ENCODE assay signal across 1 cellular context in the genomic region with DNA sequence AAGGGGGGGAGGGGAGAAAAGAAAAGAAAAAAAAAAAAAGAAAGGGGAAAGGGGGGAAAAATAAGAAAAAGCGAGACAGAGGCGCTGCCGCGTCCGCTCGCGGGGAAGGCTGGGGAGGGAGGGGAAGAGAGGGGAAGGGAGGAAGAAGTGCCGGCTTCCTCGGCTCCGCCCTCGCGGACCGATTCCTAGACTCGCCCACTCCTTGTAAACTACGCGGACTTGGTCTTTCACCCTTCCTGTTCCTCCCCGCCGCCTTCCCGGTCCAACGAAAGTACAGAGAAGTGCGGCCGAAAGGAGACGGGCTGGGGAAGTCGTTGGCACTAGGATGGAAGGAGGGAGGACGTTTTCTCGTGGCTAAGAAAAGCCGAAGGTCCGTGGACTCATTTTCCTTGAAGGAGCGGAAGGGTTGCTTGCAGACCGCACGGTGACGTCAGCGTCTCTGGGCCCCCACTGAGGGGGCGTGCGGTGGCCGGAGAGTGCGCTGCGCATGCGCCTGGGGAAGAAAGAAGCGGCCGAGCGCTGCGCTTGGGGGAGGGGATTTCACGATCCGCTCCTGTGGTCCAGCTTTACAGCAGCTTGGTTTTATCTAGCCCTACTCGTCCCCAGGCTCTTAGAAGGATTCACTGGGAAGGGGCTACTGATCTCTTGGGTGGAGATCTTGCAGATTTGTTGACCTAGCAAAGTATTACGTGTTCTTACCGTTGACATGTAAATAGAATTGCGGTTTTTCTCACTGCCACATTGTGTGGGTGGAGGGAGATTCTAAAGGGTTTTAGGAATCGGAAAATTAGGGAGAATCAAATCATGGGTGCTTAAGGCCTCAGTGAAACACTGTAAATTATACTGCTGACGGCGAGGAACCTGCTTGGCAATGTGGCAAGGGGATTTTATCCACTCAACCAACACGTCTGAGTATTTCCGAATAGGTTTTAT.
TF ChIP-seq lines count a peak whose summit lies in the region.

A gene with protein sequence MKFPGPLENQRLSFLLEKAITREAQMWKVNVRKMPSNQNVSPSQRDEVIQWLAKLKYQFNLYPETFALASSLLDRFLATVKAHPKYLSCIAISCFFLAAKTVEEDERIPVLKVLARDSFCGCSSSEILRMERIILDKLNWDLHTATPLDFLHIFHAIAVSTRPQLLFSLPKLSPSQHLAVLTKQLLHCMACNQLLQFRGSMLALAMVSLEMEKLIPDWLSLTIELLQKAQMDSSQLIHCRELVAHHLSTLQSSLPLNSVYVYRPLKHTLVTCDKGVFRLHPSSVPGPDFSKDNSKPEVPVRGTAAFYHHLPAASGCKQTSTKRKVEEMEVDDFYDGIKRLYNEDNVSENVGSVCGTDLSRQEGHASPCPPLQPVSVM (minus strand): TSS at position 121 of the 933 bp plus-strand sequence. CDS start 9,627 bp downstream, outside the sequence.

TF ChIP-seq in HepG2, 621 proteins besides CTCF, POLR2A, EP300 and RAD21 (continued from another document and continues in another):
- TF ChIP-seq, protein P1, sequence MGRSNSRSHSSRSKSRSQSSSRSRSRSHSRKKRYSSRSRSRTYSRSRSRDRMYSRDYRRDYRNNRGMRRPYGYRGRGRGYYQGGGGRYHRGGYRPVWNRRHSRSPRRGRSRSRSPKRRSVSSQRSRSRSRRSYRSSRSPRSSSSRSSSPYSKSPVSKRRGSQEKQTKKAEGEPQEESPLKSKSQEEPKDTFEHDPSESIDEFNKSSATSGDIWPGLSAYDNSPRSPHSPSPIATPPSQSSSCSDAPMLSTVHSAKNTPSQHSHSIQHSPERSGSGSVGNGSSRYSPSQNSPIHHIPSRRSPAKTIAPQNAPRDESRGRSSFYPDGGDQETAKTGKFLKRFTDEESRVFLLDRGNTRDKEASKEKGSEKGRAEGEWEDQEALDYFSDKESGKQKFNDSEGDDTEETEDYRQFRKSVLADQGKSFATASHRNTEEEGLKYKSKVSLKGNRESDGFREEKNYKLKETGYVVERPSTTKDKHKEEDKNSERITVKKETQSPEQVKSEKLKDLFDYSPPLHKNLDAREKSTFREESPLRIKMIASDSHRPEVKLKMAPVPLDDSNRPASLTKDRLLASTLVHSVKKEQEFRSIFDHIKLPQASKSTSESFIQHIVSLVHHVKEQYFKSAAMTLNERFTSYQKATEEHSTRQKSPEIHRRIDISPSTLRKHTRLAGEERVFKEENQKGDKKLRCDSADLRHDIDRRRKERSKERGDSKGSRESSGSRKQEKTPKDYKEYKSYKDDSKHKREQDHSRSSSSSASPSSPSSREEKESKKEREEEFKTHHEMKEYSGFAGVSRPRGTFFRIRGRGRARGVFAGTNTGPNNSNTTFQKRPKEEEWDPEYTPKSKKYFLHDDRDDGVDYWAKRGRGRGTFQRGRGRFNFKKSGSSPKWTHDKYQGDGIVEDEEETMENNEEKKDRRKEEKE (IDR thresholded peaks at IDR 0.05), result no peak
- no peak; the same call in none of the 2 replicates for TF ChIP-seq ELF3 (CRISPR knock-in tag; IDR thresholded peaks at IDR 0.05)
- no peak for TF ChIP-seq HNRNPK (IDR thresholded peaks at IDR 0.05; ENCODE audit: low read depth, low read length, poor library complexity, severe bottlenecking)
- no peak; the same call in 1 of the 2 replicates for TF ChIP-seq ZNF121 (CRISPR knock-in tag; IDR thresholded peaks at IDR 0.05)
- 0 out of 2 replicates have a peak, but pooled peaks have one; percentile 17 for TF ChIP-seq XBP1 (CRISPR knock-in tag; IDR thresholded peaks at IDR 0.05)
- no peak for TF ChIP-seq ZNF224 (CRISPR knock-in tag; IDR thresholded peaks at IDR 0.05)
- 0 out of 2 replicates have a peak, but pooled peaks have one; percentile 68 for TF ChIP-seq ZNF20 (CRISPR knock-in tag; IDR thresholded peaks at IDR 0.05)
- TF ChIP-seq FOSL1 (CRISPR knock-in tag; IDR thresholded peaks at IDR 0.05; ENCODE audit: borderline replicate concordance), result no peak
- TF ChIP-seq, protein P2, sequence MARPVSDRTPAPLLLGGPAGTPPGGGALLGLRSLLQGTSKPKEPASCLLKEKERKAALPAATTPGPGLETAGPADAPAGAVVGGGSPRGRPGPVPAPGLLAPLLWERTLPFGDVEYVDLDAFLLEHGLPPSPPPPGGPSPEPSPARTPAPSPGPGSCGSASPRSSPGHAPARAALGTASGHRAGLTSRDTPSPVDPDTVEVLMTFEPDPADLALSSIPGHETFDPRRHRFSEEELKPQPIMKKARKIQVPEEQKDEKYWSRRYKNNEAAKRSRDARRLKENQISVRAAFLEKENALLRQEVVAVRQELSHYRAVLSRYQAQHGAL (CRISPR knock-in tag; IDR thresholded peaks at IDR 0.05; ENCODE audit: not compliant biosample characterization), result no peak
- TF ChIP-seq, protein P3, sequence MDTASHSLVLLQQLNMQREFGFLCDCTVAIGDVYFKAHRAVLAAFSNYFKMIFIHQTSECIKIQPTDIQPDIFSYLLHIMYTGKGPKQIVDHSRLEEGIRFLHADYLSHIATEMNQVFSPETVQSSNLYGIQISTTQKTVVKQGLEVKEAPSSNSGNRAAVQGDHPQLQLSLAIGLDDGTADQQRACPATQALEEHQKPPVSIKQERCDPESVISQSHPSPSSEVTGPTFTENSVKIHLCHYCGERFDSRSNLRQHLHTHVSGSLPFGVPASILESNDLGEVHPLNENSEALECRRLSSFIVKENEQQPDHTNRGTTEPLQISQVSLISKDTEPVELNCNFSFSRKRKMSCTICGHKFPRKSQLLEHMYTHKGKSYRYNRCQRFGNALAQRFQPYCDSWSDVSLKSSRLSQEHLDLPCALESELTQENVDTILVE (CRISPR knock-in tag; IDR thresholded peaks at IDR 0.05), result peak; percentile 59
- TF ChIP-seq, protein P4, sequence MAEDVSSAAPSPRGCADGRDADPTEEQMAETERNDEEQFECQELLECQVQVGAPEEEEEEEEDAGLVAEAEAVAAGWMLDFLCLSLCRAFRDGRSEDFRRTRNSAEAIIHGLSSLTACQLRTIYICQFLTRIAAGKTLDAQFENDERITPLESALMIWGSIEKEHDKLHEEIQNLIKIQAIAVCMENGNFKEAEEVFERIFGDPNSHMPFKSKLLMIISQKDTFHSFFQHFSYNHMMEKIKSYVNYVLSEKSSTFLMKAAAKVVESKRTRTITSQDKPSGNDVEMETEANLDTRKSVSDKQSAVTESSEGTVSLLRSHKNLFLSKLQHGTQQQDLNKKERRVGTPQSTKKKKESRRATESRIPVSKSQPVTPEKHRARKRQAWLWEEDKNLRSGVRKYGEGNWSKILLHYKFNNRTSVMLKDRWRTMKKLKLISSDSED (CRISPR knock-in tag; IDR thresholded peaks at IDR 0.05), result no peak
- TF ChIP-seq ZFP36L1 (CRISPR knock-in tag; IDR thresholded peaks at IDR 0.05), result peak; percentile 84; the same call in 1 of the 2 replicates
- TF ChIP-seq ISL2 (CRISPR knock-in tag; IDR thresholded peaks at IDR 0.05), result peak; percentile 71
- TF ChIP-seq ZNF101 (CRISPR knock-in tag; IDR thresholded peaks at IDR 0.05; ENCODE audit: borderline replicate concordance, low read depth), result no peak
- TF ChIP-seq CBX5 (CRISPR knock-in tag; IDR thresholded peaks at IDR 0.05; ENCODE audit: borderline replicate concordance), result no peak
- TF ChIP-seq, protein P5, sequence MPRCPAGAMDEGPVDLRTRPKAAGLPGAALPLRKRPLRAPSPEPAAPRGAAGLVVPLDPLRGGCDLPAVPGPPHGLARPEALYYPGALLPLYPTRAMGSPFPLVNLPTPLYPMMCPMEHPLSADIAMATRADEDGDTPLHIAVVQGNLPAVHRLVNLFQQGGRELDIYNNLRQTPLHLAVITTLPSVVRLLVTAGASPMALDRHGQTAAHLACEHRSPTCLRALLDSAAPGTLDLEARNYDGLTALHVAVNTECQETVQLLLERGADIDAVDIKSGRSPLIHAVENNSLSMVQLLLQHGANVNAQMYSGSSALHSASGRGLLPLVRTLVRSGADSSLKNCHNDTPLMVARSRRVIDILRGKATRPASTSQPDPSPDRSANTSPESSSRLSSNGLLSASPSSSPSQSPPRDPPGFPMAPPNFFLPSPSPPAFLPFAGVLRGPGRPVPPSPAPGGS (CRISPR knock-in tag; IDR thresholded peaks at IDR 0.05), result no peak; the same call in 1 of the 2 replicates
- TF ChIP-seq GTF3A (CRISPR knock-in tag; conservative IDR thresholded peaks at IDR 0.05), result 0 out of 2 replicates have a peak, but pooled peaks have one; percentile 34
- no peak for TF ChIP-seq ADNP (CRISPR knock-in tag; IDR thresholded peaks at IDR 0.05)
- no peak for TF ChIP-seq ARNT (IDR thresholded peaks at IDR 0.05)
- TF ChIP-seq, protein P6, sequence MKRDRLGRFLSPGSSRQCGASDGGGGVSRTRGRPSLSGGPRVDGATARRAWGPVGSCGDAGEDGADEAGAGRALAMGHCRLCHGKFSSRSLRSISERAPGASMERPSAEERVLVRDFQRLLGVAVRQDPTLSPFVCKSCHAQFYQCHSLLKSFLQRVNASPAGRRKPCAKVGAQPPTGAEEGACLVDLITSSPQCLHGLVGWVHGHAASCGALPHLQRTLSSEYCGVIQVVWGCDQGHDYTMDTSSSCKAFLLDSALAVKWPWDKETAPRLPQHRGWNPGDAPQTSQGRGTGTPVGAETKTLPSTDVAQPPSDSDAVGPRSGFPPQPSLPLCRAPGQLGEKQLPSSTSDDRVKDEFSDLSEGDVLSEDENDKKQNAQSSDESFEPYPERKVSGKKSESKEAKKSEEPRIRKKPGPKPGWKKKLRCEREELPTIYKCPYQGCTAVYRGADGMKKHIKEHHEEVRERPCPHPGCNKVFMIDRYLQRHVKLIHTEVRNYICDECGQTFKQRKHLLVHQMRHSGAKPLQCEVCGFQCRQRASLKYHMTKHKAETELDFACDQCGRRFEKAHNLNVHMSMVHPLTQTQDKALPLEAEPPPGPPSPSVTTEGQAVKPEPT (CRISPR knock-in tag; IDR thresholded peaks at IDR 0.05; ENCODE audit: low read depth), result no peak; the same call in 1 of the 2 replicates
- no peak for TF ChIP-seq MYNN (CRISPR knock-in tag; IDR thresholded peaks at IDR 0.05; ENCODE audit: low read depth)
- TF ChIP-seq ZNF619 (CRISPR knock-in tag; IDR thresholded peaks at IDR 0.05), result peak; percentile 85; the same call in 1 of the 2 replicates
- TF ChIP-seq, protein P7, sequence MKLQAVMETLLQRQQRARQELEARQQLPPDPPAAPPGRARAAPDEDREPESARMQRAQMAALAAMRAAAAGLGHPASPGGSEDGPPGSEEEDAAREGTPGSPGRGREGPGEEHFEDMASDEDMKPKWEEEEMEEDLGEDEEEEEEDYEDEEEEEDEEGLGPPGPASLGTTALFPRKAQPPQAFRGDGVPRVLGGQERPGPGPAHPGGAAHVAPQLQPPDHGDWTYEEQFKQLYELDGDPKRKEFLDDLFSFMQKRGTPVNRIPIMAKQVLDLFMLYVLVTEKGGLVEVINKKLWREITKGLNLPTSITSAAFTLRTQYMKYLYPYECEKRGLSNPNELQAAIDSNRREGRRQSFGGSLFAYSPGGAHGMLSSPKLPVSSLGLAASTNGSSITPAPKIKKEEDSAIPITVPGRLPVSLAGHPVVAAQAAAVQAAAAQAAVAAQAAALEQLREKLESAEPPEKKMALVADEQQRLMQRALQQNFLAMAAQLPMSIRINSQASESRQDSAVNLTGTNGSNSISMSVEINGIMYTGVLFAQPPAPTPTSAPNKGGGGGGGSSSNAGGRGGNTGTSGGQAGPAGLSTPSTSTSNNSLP (IDR thresholded peaks at IDR 0.05; ENCODE audit: low read depth, low read length), result 0 out of 2 replicates have a peak, but pooled peaks have one; percentile 5
- peak; percentile 84; the same call in 1 of the 2 replicates for TF ChIP-seq ZBTB20 (CRISPR knock-in tag; IDR thresholded peaks at IDR 0.05; ENCODE audit: borderline replicate concordance, low read depth)
- TF ChIP-seq, protein P8, sequence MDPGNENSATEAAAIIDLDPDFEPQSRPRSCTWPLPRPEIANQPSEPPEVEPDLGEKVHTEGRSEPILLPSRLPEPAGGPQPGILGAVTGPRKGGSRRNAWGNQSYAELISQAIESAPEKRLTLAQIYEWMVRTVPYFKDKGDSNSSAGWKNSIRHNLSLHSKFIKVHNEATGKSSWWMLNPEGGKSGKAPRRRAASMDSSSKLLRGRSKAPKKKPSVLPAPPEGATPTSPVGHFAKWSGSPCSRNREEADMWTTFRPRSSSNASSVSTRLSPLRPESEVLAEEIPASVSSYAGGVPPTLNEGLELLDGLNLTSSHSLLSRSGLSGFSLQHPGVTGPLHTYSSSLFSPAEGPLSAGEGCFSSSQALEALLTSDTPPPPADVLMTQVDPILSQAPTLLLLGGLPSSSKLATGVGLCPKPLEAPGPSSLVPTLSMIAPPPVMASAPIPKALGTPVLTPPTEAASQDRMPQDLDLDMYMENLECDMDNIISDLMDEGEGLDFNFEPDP (CRISPR knock-in tag; conservative IDR thresholded peaks at IDR 0.05), result no peak
- peak; percentile 98 for TF ChIP-seq ATF1 (CRISPR knock-in tag; IDR thresholded peaks at IDR 0.05)
- TF ChIP-seq, protein P9, sequence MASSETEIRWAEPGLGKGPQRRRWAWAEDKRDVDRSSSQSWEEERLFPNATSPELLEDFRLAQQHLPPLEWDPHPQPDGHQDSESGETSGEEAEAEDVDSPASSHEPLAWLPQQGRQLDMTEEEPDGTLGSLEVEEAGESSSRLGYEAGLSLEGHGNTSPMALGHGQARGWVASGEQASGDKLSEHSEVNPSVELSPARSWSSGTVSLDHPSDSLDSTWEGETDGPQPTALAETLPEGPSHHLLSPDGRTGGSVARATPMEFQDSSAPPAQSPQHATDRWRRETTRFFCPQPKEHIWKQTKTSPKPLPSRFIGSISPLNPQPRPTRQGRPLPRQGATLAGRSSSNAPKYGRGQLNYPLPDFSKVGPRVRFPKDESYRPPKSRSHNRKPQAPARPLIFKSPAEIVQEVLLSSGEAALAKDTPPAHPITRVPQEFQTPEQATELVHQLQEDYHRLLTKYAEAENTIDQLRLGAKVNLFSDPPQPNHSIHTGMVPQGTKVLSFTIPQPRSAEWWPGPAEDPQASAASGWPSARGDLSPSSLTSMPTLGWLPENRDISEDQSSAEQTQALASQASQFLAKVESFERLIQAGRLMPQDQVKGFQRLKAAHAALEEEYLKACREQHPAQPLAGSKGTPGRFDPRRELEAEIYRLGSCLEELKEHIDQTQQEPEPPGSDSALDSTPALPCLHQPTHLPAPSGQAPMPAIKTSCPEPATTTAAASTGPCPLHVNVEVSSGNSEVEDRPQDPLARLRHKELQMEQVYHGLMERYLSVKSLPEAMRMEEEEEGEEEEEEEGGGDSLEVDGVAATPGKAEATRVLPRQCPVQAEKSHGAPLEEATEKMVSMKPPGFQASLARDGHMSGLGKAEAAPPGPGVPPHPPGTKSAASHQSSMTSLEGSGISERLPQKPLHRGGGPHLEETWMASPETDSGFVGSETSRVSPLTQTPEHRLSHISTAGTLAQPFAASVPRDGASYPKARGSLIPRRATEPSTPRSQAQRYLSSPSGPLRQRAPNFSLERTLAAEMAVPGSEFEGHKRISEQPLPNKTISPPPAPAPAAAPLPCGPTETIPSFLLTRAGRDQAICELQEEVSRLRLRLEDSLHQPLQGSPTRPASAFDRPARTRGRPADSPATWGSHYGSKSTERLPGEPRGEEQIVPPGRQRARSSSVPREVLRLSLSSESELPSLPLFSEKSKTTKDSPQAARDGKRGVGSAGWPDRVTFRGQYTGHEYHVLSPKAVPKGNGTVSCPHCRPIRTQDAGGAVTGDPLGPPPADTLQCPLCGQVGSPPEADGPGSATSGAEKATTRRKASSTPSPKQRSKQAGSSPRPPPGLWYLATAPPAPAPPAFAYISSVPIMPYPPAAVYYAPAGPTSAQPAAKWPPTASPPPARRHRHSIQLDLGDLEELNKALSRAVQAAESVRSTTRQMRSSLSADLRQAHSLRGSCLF (CRISPR knock-in tag; IDR thresholded peaks at IDR 0.05; ENCODE audit: borderline replicate concordance), result no peak
- no peak for TF ChIP-seq JDP2 (CRISPR knock-in tag; IDR thresholded peaks at IDR 0.05; ENCODE audit: borderline replicate concordance)
- TF ChIP-seq ZMYM2 (CRISPR knock-in tag; IDR thresholded peaks at IDR 0.05), result no peak
- TF ChIP-seq CEBPG (CRISPR knock-in tag; IDR thresholded peaks at IDR 0.05), result 0 out of 2 replicates have a peak, but pooled peaks have one; percentile 37
- 0 out of 2 replicates have a peak, but pooled peaks have one; percentile 6 for TF ChIP-seq ZNF652 (CRISPR knock-in tag; IDR thresholded peaks at IDR 0.05; ENCODE audit: borderline replicate concordance, low read depth)
- TF ChIP-seq SOX5 (CRISPR knock-in tag; IDR thresholded peaks at IDR 0.05; ENCODE audit: borderline replicate concordance), result peak; percentile 23; the same call in 1 of the 2 replicates
- TF ChIP-seq KAT2B (IDR thresholded peaks at IDR 0.05; ENCODE audit: borderline replicate concordance, low read depth, low read length), result no peak
- TF ChIP-seq ZBTB21 (CRISPR knock-in tag; IDR thresholded peaks at IDR 0.05), result peak; percentile 86
- no peak for TF ChIP-seq ZNF879 (CRISPR knock-in tag; IDR thresholded peaks at IDR 0.05)
